8 cellular contexts compared by ENCODE assay signal in the genomic region with DNA sequence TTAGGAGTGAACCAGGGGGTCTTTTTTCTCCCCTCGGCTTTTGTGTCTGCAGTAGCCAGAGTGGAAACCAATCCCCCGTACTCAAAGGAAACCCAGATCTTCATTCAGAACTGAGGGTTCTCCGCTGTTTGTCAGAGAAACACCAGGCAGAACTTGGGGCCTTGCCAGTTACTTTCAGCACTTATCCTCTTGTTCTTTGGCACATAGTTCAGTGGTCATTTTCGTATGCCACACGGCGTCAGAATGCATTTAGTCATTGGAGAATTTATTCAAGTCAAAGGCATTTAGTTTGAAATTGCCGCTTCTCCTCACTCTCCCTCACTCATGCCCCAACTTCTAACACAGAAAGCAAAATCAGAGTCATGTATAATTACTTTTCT.
A peak's percentile ranks its signal among the peaks of the same experiment; 100 is the strongest.
DNase-seq lines count a peak whose midpoint lies in the region; ATAC-seq, FAIRE-seq and TF ChIP-seq lines count a peak whose summit lies in the region.

No MANE protein-coding gene starts in this region.

- H3K27ac Mint-ChIP-seq in activated T-cell treated with anti-CD3 and anti-CD28 coated beads, Interleukin-2, amount 50 U/mL, for 72 hours, result peak overlapping the region; percentile 85

- peaks cover 5% of the 10 kb centered on the region for H3K4me1 ChIP-seq in mucosa of descending colon (ENCODE audit: low read depth)

- no peaks in the 10 kb centered on the region for H3K36me3 ChIP-seq in mucosa of descending colon (ENCODE audit: low read depth)

- peak overlapping the region; percentile 77 for H3K27ac ChIP-seq in cingulate gyrus (ENCODE audit: low read depth, low read length)

- H3K4me3 Mint-ChIP-seq in activated T-cell treated with anti-CD3 and anti-CD28 coated beads, Interleukin-2, amount 50 U/mL, for 72 hours, result peak overlapping the region; percentile 77 to 78

- no peaks in the 10 kb centered on the region for H3K36me3 Mint-ChIP-seq in activated T-cell treated with anti-CD3 and anti-CD28 coated beads, Interleukin-2, amount 50 U/mL, for 72 hours (ENCODE audit: insufficient read depth in 2 of 2)

- H3K4me3 ChIP-seq in mucosa of descending colon, result no peak overlapping the region

- no peak for DNase-seq in activated T-cell treated with anti-CD3 and anti-CD28 coated beads, Interleukin-2, amount 50 U/mL, for 72 hours
- no peak for DNase-seq in activated T-cell treated with anti-CD3 and anti-CD28 coated beads, Interleukin-2, amount 50 U/mL, for 1 hour
- DNase-seq in mucosa of descending colon (peak in 1 of 3 donors; percentile 33), urothelium cell line (ENCODE audit: low spot score) (peak; percentile 64), cerebellar cortex (ENCODE audit: low spot score) (no peak)
- no peak for DNase-seq in activated CD4-positive, CD25-positive, alpha-beta regulatory T cell (lab: John Stamatoyannopoulos, UW)

- no peaks in the 10 kb centered on the region for H3K9me3 ChIP-seq in mucosa of descending colon

- H3K4me1 Mint-ChIP-seq in activated T-cell treated with anti-CD3 and anti-CD28 coated beads, Interleukin-2, amount 50 U/mL, for 72 hours (ENCODE audit: low read depth), result peaks cover 51% of the 10 kb centered on the region

- no peaks in the 10 kb centered on the region for H3K9me3 Mint-ChIP-seq in activated T-cell treated with anti-CD3 and anti-CD28 coated beads, Interleukin-2, amount 50 U/mL, for 72 hours

- ATAC-seq in activated T-cell treated with anti-CD3 and anti-CD28 coated beads, Interleukin-2, amount 50 U/mL, for 72 hours (replicated peaks in 1 of 2), result no peak
- peak; percentile 4 for ATAC-seq in mucosa of descending colon
- no peak for ATAC-seq in HG02938 (IDR thresholded peaks at IDR 0.05; ENCODE audit: unreplicated experiment)

- no peaks in the 10 kb centered on the region for H3K27me3 Mint-ChIP-seq in activated T-cell treated with anti-CD3 and anti-CD28 coated beads, Interleukin-2, amount 50 U/mL, for 72 hours (ENCODE audit: low read depth)

- no peak for TF ChIP-seq CTCF in mucosa of descending colon (IDR thresholded peaks at IDR 0.05)

- FAIRE-seq in urothelium cell line (lab: Jason Lieb, UNC), result no peak

- intact Hi-C loops in mucosa of descending colon (cut with DNase I, micrococcal nuclease), result loop anchor here in 1 of 2 donors (10.0 kb wide), 1 partner anchor 137 kb away; no protein-coding TSS in a partner anchor
